18 cellular contexts compared by ENCODE assay signal in the genomic region with DNA sequence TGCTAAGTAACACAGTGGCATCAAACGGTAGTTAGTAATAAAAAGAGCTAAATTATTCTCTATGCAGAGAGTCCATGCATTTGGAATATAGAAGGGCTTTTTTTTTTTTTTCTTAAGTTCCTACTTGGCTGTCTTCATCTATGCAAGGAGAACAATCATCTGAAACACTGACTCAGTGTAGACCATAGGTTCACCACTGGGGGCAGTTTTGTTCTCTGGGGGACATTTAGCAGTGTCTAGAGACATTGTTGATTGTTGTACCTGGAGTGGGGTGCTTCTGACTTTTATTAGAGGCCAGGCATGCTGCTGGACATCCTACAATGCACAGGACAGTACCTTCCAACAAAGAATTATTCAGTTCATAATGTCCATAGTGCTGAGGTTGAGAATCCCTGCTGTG. TPM values are rescaled to one million over a fixed set of nuclear protein-coding genes. Genes with fewer than 3 reads are reported as not detected.
DNase-seq lines count a peak whose midpoint lies in the region; ATAC-seq and TF ChIP-seq lines count a peak whose summit lies in the region.
"Had no signal": no experiment of that assay in that cellular context is flagged by ENCODE, and none has a peak within 500 bp of the region (broad histone marks: within the 10 kb centered on the region; RNA-seq: fewer than 3 reads in every experiment).

No MANE protein-coding gene starts in this region.

- 92% methylated on average over 1 of the region's 1 CpG for WGBS in right cardiac atrium
- 56 to 75% methylated on average over 1 of the region's 1 CpG for WGBS in gastroesophageal sphincter (ENCODE audit: low coverage in 1 of 2), 2 donors

- TF ChIP-seq CTCF in WTC11 (IDR thresholded peaks at IDR 0.05) (no peak), progenitor cell of endocrine pancreas (IDR thresholded peaks at IDR 0.05; ENCODE audit: unreplicated experiment) (peak; percentile 7), gastroesophageal sphincter (IDR thresholded peaks at IDR 0.05) (no peak)

- H3K27ac ChIP-seq in right cardiac atrium (ENCODE audit: low read length) (no peak overlapping the region), gastroesophageal sphincter (no peak overlapping the region)
- H3K27ac ChIP-seq: 22Rv1; BLaER1 treated with 17β-estradiol and CSF1 and Interleukin-3, amounts not matched to agents 10 nM and 100 nM; prostate gland had no signal

- no peak overlapping the region for H3K27ac Mint-ChIP-seq in WTC11
- no peak overlapping the region for H3K27ac Mint-ChIP-seq in progenitor cell of endocrine pancreas
- H3K27ac Mint-ChIP-seq: activated naive CD4-positive, alpha-beta T cell treated with anti-CD3 and anti-CD28 coated beads for 36 hours had no signal

- H3K4me1 ChIP-seq in right cardiac atrium (ENCODE audit: control insufficient read depth, insufficient read depth, low read length) = no peaks in the 10 kb centered on the region
- H3K4me1 ChIP-seq in gastroesophageal sphincter = no peaks in the 10 kb centered on the region
- H3K4me1 ChIP-seq: prostate gland had no signal

- POLR2A ChIA-PET in WTC11 (lab: Charles Lee) = interaction anchor here (0.7 kb wide), 1 partner anchor 41 kb away, joined by 3 read pairs; a partner anchor contains a TSS

- H3K4me3 Mint-ChIP-seq in WTC11 (no peak overlapping the region), progenitor cell of endocrine pancreas (ENCODE audit: low read depth) (no peak overlapping the region)
- H3K4me3 Mint-ChIP-seq: activated naive CD4-positive, alpha-beta T cell treated with anti-CD3 and anti-CD28 coated beads for 36 hours; nephron had no signal

- H3K9me3 Mint-ChIP-seq in WTC11 = no peaks in the 10 kb centered on the region
- no peaks in the 10 kb centered on the region for H3K9me3 Mint-ChIP-seq in progenitor cell of endocrine pancreas (ENCODE audit: low read depth)
- H3K9me3 Mint-ChIP-seq: activated naive CD4-positive, alpha-beta T cell treated with anti-CD3 and anti-CD28 coated beads for 36 hours; nephron had no signal

- no peaks in the 10 kb centered on the region for H3K9me3 ChIP-seq in right cardiac atrium (ENCODE audit: control insufficient read depth, low read length)
- H3K9me3 ChIP-seq in gastroesophageal sphincter = no peaks in the 10 kb centered on the region
- H3K9me3 ChIP-seq: BLaER1 treated with 17β-estradiol and CSF1 and Interleukin-3, amounts not matched to agents 10 nM and 100 nM; prostate gland had no signal

- DNase-seq in DMS 273 (lab: John Stamatoyannopoulos, UW; ENCODE audit: unreplicated experiment) (peak; percentile 21), DMS 273 treated with DMSO at 0.1 percent for 48 hours (lab: John Stamatoyannopoulos, UW) (no peak), WTC11 (ENCODE audit: low spot score) (no peak), progenitor cell of endocrine pancreas (ENCODE audit: low spot score, unreplicated experiment) (no peak), right cardiac atrium (no peak), T-helper 1 cell (no peak)
- DNase-seq: activated naive CD4-positive, alpha-beta T cell treated with anti-CD3 and anti-CD28 coated beads for 36 hours; mesendoderm; NCI-H146; NCI-H226; NK-92 treated with Interleukin-12 subunit alpha and Interleukin-12 subunit beta, amount 100 ng/mL, for 24 hours had no signal

- H3K4me1 Mint-ChIP-seq in WTC11 (peaks cover 14% of the 10 kb centered on the region), progenitor cell of endocrine pancreas (ENCODE audit: low read depth) (no peaks in the 10 kb centered on the region)

- peaks cover 7% of the 10 kb centered on the region; the same call in 1 of the 2 replicates for H3K36me3 Mint-ChIP-seq in WTC11
- peaks cover 11% of the 10 kb centered on the region for H3K36me3 Mint-ChIP-seq in progenitor cell of endocrine pancreas (ENCODE audit: insufficient read depth)

- H3K27me3 ChIP-seq in right cardiac atrium (ENCODE audit: control insufficient read depth, insufficient read depth) (no peaks in the 10 kb centered on the region), gastroesophageal sphincter (no peaks in the 10 kb centered on the region)
- H3K27me3 ChIP-seq: BLaER1 treated with 17β-estradiol and CSF1 and Interleukin-3, amounts not matched to agents 10 nM and 100 nM had no signal

- intact Hi-C loops in right cardiac atrium (cut with DNase I) = no loop called here

- H3K36me3 ChIP-seq in gastroesophageal sphincter = peaks cover 0 to 14% of the 10 kb centered on the region in 2 donors
- H3K36me3 ChIP-seq: prostate gland had no signal

- H3K4me3 ChIP-seq in right cardiac atrium (ENCODE audit: low read length) (no peak overlapping the region), gastroesophageal sphincter (no peak overlapping the region)
- H3K4me3 ChIP-seq: BLaER1 treated with 17β-estradiol and CSF1 and Interleukin-3, amounts not matched to agents 10 nM and 100 nM; prostate gland; smooth muscle cell had no signal

- TF ChIP-seq POLR2A in gastroesophageal sphincter (IDR thresholded peaks at IDR 0.05) = no peak

- ATAC-seq in HG02973 (IDR thresholded peaks at IDR 0.05; ENCODE audit: unreplicated experiment) = peak; percentile 65
- ATAC-seq in WTC11 = peak; percentile 82
- no peak for ATAC-seq in right cardiac atrium
- no peak for ATAC-seq in gastroesophageal sphincter

- H3K27me3 Mint-ChIP-seq in WTC11 (ENCODE audit: low read depth) (no peaks in the 10 kb centered on the region), progenitor cell of endocrine pancreas (no peaks in the 10 kb centered on the region)

- CTCF ChIA-PET in WTC11 (lab: Charles Lee) = no interaction called here

- no peak for TF ChIP-seq EP300 in gastroesophageal sphincter (IDR thresholded peaks at IDR 0.05)

TF ChIP-seq in WTC11, 78 proteins besides CTCF, POLR2A, EP300 and RAD21:
- TF ChIP-seq ZNF232 (CRISPR knock-in tag; IDR thresholded peaks at IDR 0.05) = no peak
- TF ChIP-seq, protein P1, sequence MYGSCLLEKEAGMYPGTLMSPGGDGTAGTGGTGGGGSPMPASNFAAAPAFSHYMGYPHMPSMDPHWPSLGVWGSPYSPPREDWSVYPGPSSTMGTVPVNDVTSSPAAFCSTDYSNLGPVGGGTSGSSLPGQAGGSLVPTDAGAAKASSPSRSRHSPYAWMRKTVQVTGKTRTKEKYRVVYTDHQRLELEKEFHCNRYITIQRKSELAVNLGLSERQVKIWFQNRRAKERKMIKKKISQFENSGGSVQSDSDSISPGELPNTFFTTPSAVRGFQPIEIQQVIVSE (CRISPR knock-in tag; IDR thresholded peaks at IDR 0.05; ENCODE audit: borderline replicate concordance) = no peak
- TF ChIP-seq, protein P2, sequence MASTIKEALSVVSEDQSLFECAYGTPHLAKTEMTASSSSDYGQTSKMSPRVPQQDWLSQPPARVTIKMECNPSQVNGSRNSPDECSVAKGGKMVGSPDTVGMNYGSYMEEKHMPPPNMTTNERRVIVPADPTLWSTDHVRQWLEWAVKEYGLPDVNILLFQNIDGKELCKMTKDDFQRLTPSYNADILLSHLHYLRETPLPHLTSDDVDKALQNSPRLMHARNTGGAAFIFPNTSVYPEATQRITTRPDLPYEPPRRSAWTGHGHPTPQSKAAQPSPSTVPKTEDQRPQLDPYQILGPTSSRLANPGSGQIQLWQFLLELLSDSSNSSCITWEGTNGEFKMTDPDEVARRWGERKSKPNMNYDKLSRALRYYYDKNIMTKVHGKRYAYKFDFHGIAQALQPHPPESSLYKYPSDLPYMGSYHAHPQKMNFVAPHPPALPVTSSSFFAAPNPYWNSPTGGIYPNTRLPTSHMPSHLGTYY (CRISPR knock-in tag; IDR thresholded peaks at IDR 0.05) = no peak

RNA-seq across cellular contexts. Expression of a gene that starts 41.2 kb away (rescaled TPM):
- 63.7 to 64.9 TPM (median 64.8 TPM) in 3 replicates for total RNA-seq in WTC11 (2021)
- 22.2 and 27.1 TPM in 2 replicates for total RNA-seq in progenitor cell of endocrine pancreas
- total RNA-seq in right cardiac atrium = 10 to 100 TPM; 11.9 to 12.8 (median 12.5) TPM
- polyA plus RNA-seq in right cardiac atrium = 8.4 TPM
- 10 to 100 TPM; 11.8 to 21.1 (median 18.7) TPM for total RNA-seq in gastroesophageal sphincter

Comparison
In these comparisons a context has a peak if more than half of its experiments do, and no peak if none do; other contexts are left out.
1. ATAC-seq: peak in HG02973 (single experiment) and WTC11 (single experiment); none in right cardiac atrium (0 of 2) and gastroesophageal sphincter (single experiment).